8 cellular contexts compared by ENCODE assay signal in genomic region chr14:75223664-75224154, GRCh38. TPM values are rescaled to one million over a fixed set of nuclear protein-coding genes. Genes with fewer than 3 reads are reported as not detected.
DNase-seq lines count a peak whose midpoint lies in the region; ATAC-seq, FAIRE-seq and TF ChIP-seq lines count a peak whose summit lies in the region.
"Had no signal": no experiment of that assay in that cellular context is flagged by ENCODE, and none has a peak within 500 bp of the region (broad histone marks: within the 10 kb centered on the region; RNA-seq: fewer than 3 reads in every experiment).

No MANE protein-coding gene starts in this region.

- peak; percentile 79 for FAIRE-seq in GM19239 (lab: Jason Lieb, UNC)

- intact Hi-C loops in activated CD8-positive, alpha-beta T cell treated with anti-CD3 and anti-CD28 coated beads for 36 hours (cut with micrococcal nuclease) = no loop called here

- no peak overlapping the region for H3K4me3 Mint-ChIP-seq in activated CD8-positive, alpha-beta T cell treated with anti-CD3 and anti-CD28 coated beads for 36 hours

- POLR2A ChIA-PET in activated CD8-positive, alpha-beta T cell treated with anti-CD3 and anti-CD28 coated beads for 36 hours (lab: Charles Lee) = no interaction called here
- POLR2A ChIA-PET in HEK293T (lab: Yijun Ruan, JAX) = no interaction called here

- H3K36me3 Mint-ChIP-seq in activated CD8-positive, alpha-beta T cell treated with anti-CD3 and anti-CD28 coated beads for 36 hours (ENCODE audit: low read depth) = no peaks in the 10 kb centered on the region

- CTCF ChIA-PET in activated CD8-positive, alpha-beta T cell treated with anti-CD3 and anti-CD28 coated beads for 36 hours (lab: Charles Lee) = interaction anchor here (1.7 kb wide), 1 partner anchor 10 kb away, joined by 4 read pairs; no protein-coding TSS in a partner anchor
- CTCF ChIA-PET in HEK293T (lab: Yijun Ruan, JAX) = no interaction called here

- H3K9me3 Mint-ChIP-seq in activated CD8-positive, alpha-beta T cell treated with anti-CD3 and anti-CD28 coated beads for 36 hours = no peaks in the 10 kb centered on the region

- ATAC-seq in HG03457 (IDR thresholded peaks at IDR 0.05; ENCODE audit: unreplicated experiment) = peak; percentile 49
- peak; percentile 50 for ATAC-seq in activated CD8-positive, alpha-beta T cell treated with anti-CD3 and anti-CD28 coated beads for 36 hours
- ATAC-seq: Panc1 had no signal

- DNase-seq in GM19239 (ENCODE audit: insufficient read length, low spot score) (no peak), midbrain (lab: John Stamatoyannopoulos, UW) (peak; percentile 27), HEK293T (ENCODE audit: extremely low spot score) (no peak), DMS79 (lab: John Stamatoyannopoulos, UW) (no peak)
- DNase-seq in activated CD8-positive, alpha-beta T cell treated with anti-CD3 and anti-CD28 coated beads for 36 hours = peak; percentile 57
- DNase-seq in activated CD4-positive, CD25-positive, alpha-beta regulatory T cell (lab: John Stamatoyannopoulos, UW) = no peak

- H3K4me1 Mint-ChIP-seq in activated CD8-positive, alpha-beta T cell treated with anti-CD3 and anti-CD28 coated beads for 36 hours (ENCODE audit: low read depth) = peaks cover 14% of the 10 kb centered on the region

- TF ChIP-seq CTCF in activated CD8-positive, alpha-beta T cell treated with anti-CD3 and anti-CD28 coated beads for 36 hours (IDR thresholded peaks at IDR 0.05) = no peak

- H3K27ac Mint-ChIP-seq in activated CD8-positive, alpha-beta T cell treated with anti-CD3 and anti-CD28 coated beads for 36 hours = no peak overlapping the region

- H3K27me3 Mint-ChIP-seq in activated CD8-positive, alpha-beta T cell treated with anti-CD3 and anti-CD28 coated beads for 36 hours = no peaks in the 10 kb centered on the region

TF ChIP-seq in HEK293T, 16 proteins besides CTCF, POLR2A, EP300 and RAD21:
- TF ChIP-seq L3MBTL2 (conservative IDR thresholded peaks at IDR 0.05) (no peak), TARDBP (IDR thresholded peaks at IDR 0.05) (no peak), SUZ12 (IDR thresholded peaks at IDR 0.05) (no peak), PKNOX1 (IDR thresholded peaks at IDR 0.05) (no peak)

RNA-seq across cellular contexts. Expression of gene TMED10, which starts 47.3 kb away (rescaled TPM):
- 100 to 1,000 TPM; 173 to 179 TPM for total RNA-seq in activated CD8-positive, alpha-beta T cell treated with anti-CD3 and anti-CD28 coated beads for 36 hours

RNA-seq across cellular contexts. Expression of gene FOS, which starts 54.9 kb away (rescaled TPM):
- total RNA-seq in activated CD8-positive, alpha-beta T cell treated with anti-CD3 and anti-CD28 coated beads for 36 hours = 10 to 100 TPM; 81.8 to 84.6 TPM

Comparison
In these comparisons a context has a peak if more than half of its experiments do, and no peak if none do; other contexts are left out.
1. DNase-seq: peak in activated CD8-positive, alpha-beta T cell treated with anti-CD3 and anti-CD28 coated beads for 36 hours (single experiment) and midbrain (single experiment); none in GM19239 (single experiment), HEK293T (single experiment), activated CD4-positive, CD25-positive, alpha-beta regulatory T cell (0 of 4) and DMS79 (single experiment).